Comparison of ENCODE assay signal across 10 cellular contexts in the genomic region with DNA sequence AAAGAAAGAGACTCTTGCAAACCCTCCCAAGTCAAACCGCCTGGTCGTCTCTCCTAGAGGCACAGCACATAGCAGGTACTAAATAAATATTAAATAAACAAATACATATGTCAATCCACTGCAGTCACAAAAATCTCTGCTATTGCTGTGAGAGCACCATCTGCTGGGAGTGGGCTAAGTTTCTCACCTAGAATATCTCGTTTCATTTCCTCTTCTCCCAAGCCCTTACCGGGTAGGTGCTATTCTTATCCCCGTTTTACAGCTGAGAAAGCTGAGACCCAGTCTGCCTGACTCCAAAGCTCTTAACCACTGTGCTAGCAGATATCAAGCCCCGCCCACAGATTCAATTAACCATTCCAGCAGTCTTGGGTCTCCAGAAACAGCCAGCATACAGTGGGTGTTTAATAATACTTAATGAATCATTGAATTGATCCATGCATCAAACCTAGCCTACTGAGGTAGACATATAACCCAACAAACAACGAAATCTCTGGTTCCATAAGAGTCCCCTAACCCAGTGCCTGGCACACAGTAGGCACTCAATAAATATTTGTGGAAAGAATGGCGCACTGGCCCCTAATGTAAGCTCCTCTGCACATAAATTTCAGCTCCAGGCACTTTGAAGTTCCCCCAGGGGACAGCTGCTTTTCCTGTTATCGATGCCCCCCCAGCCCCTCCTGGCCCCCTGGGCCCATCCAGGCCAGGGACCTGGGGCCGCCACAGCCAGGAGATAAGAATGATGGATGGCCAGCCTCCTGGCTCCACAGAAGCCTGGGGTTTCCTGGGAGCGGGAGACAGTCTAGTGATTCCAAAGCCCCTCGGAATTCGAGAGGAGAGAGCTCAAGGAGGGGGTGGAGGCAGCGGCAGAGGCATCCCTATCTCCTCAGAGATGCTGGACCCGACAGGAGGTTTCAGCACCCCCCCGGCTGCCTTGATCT.
DNase-seq lines count a peak whose midpoint lies in the region; ATAC-seq and TF ChIP-seq lines count a peak whose summit lies in the region.
"Had no signal": no experiment of that assay in that cellular context is flagged by ENCODE, and none has a peak within 500 bp of the region (broad histone marks: within the 10 kb centered on the region; RNA-seq: fewer than 3 reads in every experiment).

No MANE protein-coding gene starts in this region.

- DNase-seq in GM13977 (ENCODE audit: low spot score), result peak; percentile 63
- DNase-seq in germinal center (ENCODE audit: low spot score), result peak; percentile 32
- no peak for DNase-seq in Peyer's patch
- DNase-seq in stimulated activated CD4-positive, alpha-beta T cell treated with anti-CD3 and anti-CD28 coated beads, Interleukin-15, amount 100 ng/mL, for 24 hours, result no peak
- DNase-seq in transverse colon, result no peak
- no peak for DNase-seq in stimulated activated naive CD8-positive, alpha-beta T cell treated with anti-CD3 and anti-CD28 coated beads, Interleukin-15, amount 100 ng/mL, for 72 hours
- DNase-seq: IMR-90; stimulated activated CD8-positive, alpha-beta memory T cell treated with anti-CD3 and anti-CD28 coated beads, Interleukin-4, amount 100 ng/mL, for 48 hours had no signal

- no peak overlapping the region for H3K27ac Mint-ChIP-seq in stimulated activated naive CD8-positive, alpha-beta T cell treated with anti-CD3 and anti-CD28 coated beads, Interleukin-15, amount 100 ng/mL, for 72 hours

- H3K27me3 ChIP-seq in Peyer's patch (no peaks in the 10 kb centered on the region), transverse colon (peaks cover 21% of the 10 kb centered on the region)

- intact Hi-C loops in transverse colon (cut with DNase I; ENCODE audit: low total_unique reads), result no loop called here

- H3K36me3 ChIP-seq in Peyer's patch (no peaks in the 10 kb centered on the region), transverse colon (no peaks in the 10 kb centered on the region)

- H3K9me3 Mint-ChIP-seq in stimulated activated naive CD8-positive, alpha-beta T cell treated with anti-CD3 and anti-CD28 coated beads, Interleukin-15, amount 100 ng/mL, for 72 hours, result no peaks in the 10 kb centered on the region

- WGBS in transverse colon (ENCODE audit: low coverage in 1 of 2), 2 donors, result 23 to 46% methylated on average over 5 to 13 of the region's 16 CpGs

- no peak overlapping the region for H3K4me3 Mint-ChIP-seq in stimulated activated naive CD8-positive, alpha-beta T cell treated with anti-CD3 and anti-CD28 coated beads, Interleukin-15, amount 100 ng/mL, for 72 hours

- no peak for TF ChIP-seq EP300 in transverse colon (IDR thresholded peaks at IDR 0.05; ENCODE audit: low read depth)

- TF ChIP-seq POLR2A in Peyer's patch (IDR thresholded peaks at IDR 0.05) (no peak), transverse colon (IDR thresholded peaks at IDR 0.05) (no peak)

- H3K27ac ChIP-seq in Peyer's patch (no peak overlapping the region), transverse colon (no peak overlapping the region)

- peak; percentile 93 for ATAC-seq in GM21576 (IDR thresholded peaks at IDR 0.05; ENCODE audit: unreplicated experiment)
- ATAC-seq in HG03575 (IDR thresholded peaks at IDR 0.05; ENCODE audit: extremely low read depth, insufficient number of reproducible peaks, low FRiP score, unreplicated experiment), result peak; percentile 87
- no peak for ATAC-seq in stimulated activated naive CD8-positive, alpha-beta T cell treated with anti-CD3 and anti-CD28 coated beads, Interleukin-15, amount 100 ng/mL, for 72 hours

- in situ Hi-C loops in GM13977 (cut with MboI; ENCODE audit: low pct_unique_long_range_greater_than_20kb, low sequenced_read_pairs, unreplicated experiment) (no loop called here), transverse colon (cut with MboI; ENCODE audit: low pct_ligation_motif_present in 1 of 4, low pct_unique_long_range_greater_than_20kb in 1 of 4, low sequenced_read_pairs in 3 of 4) (no loop called here)

- H3K4me1 ChIP-seq in Peyer's patch, result no peaks in the 10 kb centered on the region
- H3K4me1 ChIP-seq in transverse colon, result no peaks in the 10 kb centered on the region

- no peaks in the 10 kb centered on the region for H3K9me3 ChIP-seq in Peyer's patch
- H3K9me3 ChIP-seq in transverse colon, result no peaks in the 10 kb centered on the region

- H3K4me1 Mint-ChIP-seq in stimulated activated naive CD8-positive, alpha-beta T cell treated with anti-CD3 and anti-CD28 coated beads, Interleukin-15, amount 100 ng/mL, for 72 hours, result no peaks in the 10 kb centered on the region

- TF ChIP-seq CTCF in GM13977 (IDR thresholded peaks at IDR 0.05; ENCODE audit: extremely low read depth, insufficient read depth, missing control alignments) (peak; percentile 49), Peyer's patch (IDR thresholded peaks at IDR 0.05) (peak in 1 of 6 experiments; percentile 7), transverse colon (IDR thresholded peaks at IDR 0.05) (no peak)

- peaks cover 46% of the 10 kb centered on the region for H3K27me3 Mint-ChIP-seq in stimulated activated naive CD8-positive, alpha-beta T cell treated with anti-CD3 and anti-CD28 coated beads, Interleukin-15, amount 100 ng/mL, for 72 hours

- H3K4me3 ChIP-seq in Peyer's patch (no peak overlapping the region), transverse colon (no peak overlapping the region)

Comparison
In these comparisons a context has a peak if more than half of its experiments do, and no peak if none do; other contexts are left out.
1. DNase-seq: peak in GM13977 (single experiment) and germinal center (single experiment); none in Peyer's patch (0 of 3), stimulated activated CD4-positive, alpha-beta T cell treated with anti-CD3 and anti-CD28 coated beads, Interleukin-15, amount 100 ng/mL, for 24 hours (single experiment), transverse colon (single experiment) and stimulated activated naive CD8-positive, alpha-beta T cell treated with anti-CD3 and anti-CD28 coated beads, Interleukin-15, amount 100 ng/mL, for 72 hours (0 of 2).